ENCODE assay signal across 10 cellular contexts in the genomic region with DNA sequence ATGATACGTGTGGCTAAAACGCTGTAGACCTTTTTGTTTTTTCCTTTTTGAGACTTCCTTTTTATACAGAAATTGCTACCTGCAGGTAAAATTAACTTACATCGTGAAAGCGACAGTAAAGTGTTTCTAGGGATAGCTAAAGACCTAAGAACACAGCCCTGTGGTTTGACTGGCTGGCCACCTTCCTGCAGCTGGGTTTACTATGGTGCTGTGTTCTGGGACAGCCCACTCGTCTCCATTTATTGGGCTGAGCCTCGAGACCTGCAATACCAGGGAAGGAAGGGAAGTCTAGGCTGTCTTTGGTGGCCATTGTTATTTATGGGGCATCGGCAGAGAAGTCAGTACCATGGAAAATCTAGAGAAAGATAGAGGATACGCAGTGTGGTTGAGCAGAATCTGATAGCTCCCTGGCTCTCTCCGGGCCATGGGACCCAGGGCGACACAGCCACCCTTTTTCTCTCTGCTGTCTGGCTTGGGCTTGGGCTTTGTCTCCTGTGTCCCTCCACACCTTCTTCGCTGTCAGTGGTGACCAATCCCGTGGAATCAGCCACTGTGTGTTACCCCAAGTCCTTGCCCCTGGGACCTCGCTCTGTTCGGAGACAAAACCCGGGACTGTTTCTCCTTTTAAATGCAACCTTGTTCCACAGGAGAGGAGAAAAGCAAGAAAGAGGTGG. TPM values are rescaled to one million over a fixed set of nuclear protein-coding genes. Genes with fewer than 3 reads are reported as not detected.
DNase-seq lines count a peak whose midpoint lies in the region; ATAC-seq and TF ChIP-seq lines count a peak whose summit lies in the region.
"Had no signal": no experiment of that assay in that cellular context is flagged by ENCODE, and none has a peak within 500 bp of the region (broad histone marks: within the 10 kb centered on the region; RNA-seq: fewer than 3 reads in every experiment).

No MANE protein-coding gene starts in this region.

- peak overlapping the region; percentile 46 to 81 (median 60) for H3K4me3 Mint-ChIP-seq in CD4-positive, CD25-positive, alpha-beta regulatory T cell
- no peak overlapping the region for H3K4me3 Mint-ChIP-seq in T-cell
- no peak overlapping the region for H3K4me3 Mint-ChIP-seq in progenitor cell of endocrine pancreas (ENCODE audit: low read depth)

- peak overlapping the region; percentile 56 for H3K27ac ChIP-seq in CD4-positive, CD25-positive, alpha-beta regulatory T cell (ENCODE audit: insufficient read depth, low read length, poor library complexity, severe bottlenecking)
- peak overlapping the region in 10 of 12 donors; percentile 34 to 94 (median 88) for H3K27ac ChIP-seq in heart left ventricle

- peaks cover 21% of the 10 kb centered on the region for H3K36me3 Mint-ChIP-seq in CD4-positive, CD25-positive, alpha-beta regulatory T cell
- peaks cover 17% of the 10 kb centered on the region for H3K36me3 Mint-ChIP-seq in T-cell
- peaks cover 13% of the 10 kb centered on the region for H3K36me3 Mint-ChIP-seq in progenitor cell of endocrine pancreas (ENCODE audit: insufficient read depth)

- H3K9me3 Mint-ChIP-seq in CD4-positive, CD25-positive, alpha-beta regulatory T cell: no peaks in the 10 kb centered on the region
- no peaks in the 10 kb centered on the region for H3K9me3 Mint-ChIP-seq in T-cell
- H3K9me3 Mint-ChIP-seq in progenitor cell of endocrine pancreas (ENCODE audit: low read depth): peaks cover 3% of the 10 kb centered on the region

- peak overlapping the region; percentile 53 for H3K4me3 ChIP-seq in CD4-positive, CD25-positive, alpha-beta regulatory T cell (ENCODE audit: low read depth, low read length)
- H3K4me3 ChIP-seq in heart left ventricle: no peak overlapping the region

- CTCF ChIA-PET in T-cell (lab: Charles Lee) (no interaction called here), HEK293T (lab: Yijun Ruan, JAX) (no interaction called here)

- no peaks in the 10 kb centered on the region for H3K27me3 ChIP-seq in CD4-positive, CD25-positive, alpha-beta regulatory T cell (ENCODE audit: control insufficient read depth, insufficient read depth, low read length)
- H3K27me3 ChIP-seq in heart left ventricle: no peaks in the 10 kb centered on the region

- 70 to 76% (median 72%) methylated on average over 15 of the region's 15 CpGs for WGBS in heart left ventricle, 4 donors

- no peak for TF ChIP-seq POLR2A in heart left ventricle (IDR thresholded peaks at IDR 0.05)

- peaks cover 13 to 94% (median 73%) of the 10 kb centered on the region in 4 donors for H3K4me1 Mint-ChIP-seq in CD4-positive, CD25-positive, alpha-beta regulatory T cell
- H3K4me1 Mint-ChIP-seq in T-cell (peaks cover 70 to 94% (median 89%) of the 10 kb centered on the region in 3 donors), progenitor cell of endocrine pancreas (ENCODE audit: low read depth) (peaks cover 75% of the 10 kb centered on the region)

- intact Hi-C loops in heart left ventricle (cut with DNase I): no loop called here

- TF ChIP-seq CTCF in heart left ventricle (IDR thresholded peaks at IDR 0.05) (no peak), progenitor cell of endocrine pancreas (IDR thresholded peaks at IDR 0.05; ENCODE audit: unreplicated experiment) (no peak)

- H3K4me1 ChIP-seq in CD4-positive, CD25-positive, alpha-beta regulatory T cell (ENCODE audit: control insufficient read depth, insufficient read depth, low read length, poor library complexity, severe bottlenecking): peaks cover 96% of the 10 kb centered on the region
- H3K4me1 ChIP-seq in heart left ventricle: peaks cover 27 to 98% (median 90%) of the 10 kb centered on the region in 12 donors

- no peak for ATAC-seq in CD4-positive, CD25-positive, alpha-beta regulatory T cell (ENCODE audit: low read depth in 2 of 2)
- ATAC-seq in T-cell (replicated peaks in 1 of 4): no peak
- no peak for ATAC-seq in heart left ventricle
- no peak for ATAC-seq in GM21619 (IDR thresholded peaks at IDR 0.05; ENCODE audit: unreplicated experiment)

- no peaks in the 10 kb centered on the region for H3K27me3 Mint-ChIP-seq in CD4-positive, CD25-positive, alpha-beta regulatory T cell
- H3K27me3 Mint-ChIP-seq in T-cell: no peaks in the 10 kb centered on the region
- no peaks in the 10 kb centered on the region for H3K27me3 Mint-ChIP-seq in progenitor cell of endocrine pancreas

- no peaks in the 10 kb centered on the region for H3K36me3 ChIP-seq in CD4-positive, CD25-positive, alpha-beta regulatory T cell (ENCODE audit: control insufficient read depth, insufficient read depth, low read length)
- peaks cover 0 to 17% (median 7%) of the 10 kb centered on the region in 9 donors for H3K36me3 ChIP-seq in heart left ventricle

- POLR2A ChIA-PET in T-cell (lab: Charles Lee): interaction anchor here in 1 of 2 donors (0.6 kb wide), 1 partner anchor 23 kb away, joined by 3 read pairs; no protein-coding TSS in a partner anchor
- POLR2A ChIA-PET in HEK293T (lab: Yijun Ruan, JAX): no interaction called here

- no peaks in the 10 kb centered on the region for H3K9me3 ChIP-seq in CD4-positive, CD25-positive, alpha-beta regulatory T cell (ENCODE audit: control insufficient read depth in 2 of 2, low read length in 2 of 2)
- H3K9me3 ChIP-seq in heart left ventricle: no peaks in the 10 kb centered on the region

- H3K27ac Mint-ChIP-seq in CD4-positive, CD25-positive, alpha-beta regulatory T cell: peak overlapping the region in 2 of 3 donors; percentile 76 to 89
- H3K27ac Mint-ChIP-seq in T-cell: peak overlapping the region; percentile 63 to 87
- H3K27ac Mint-ChIP-seq in progenitor cell of endocrine pancreas: peak overlapping the region; percentile 90

- peak in 1 of 3 donors; percentile 20 for DNase-seq in CD4-positive, CD25-positive, alpha-beta regulatory T cell
- DNase-seq in T-cell (no peak), heart left ventricle (no peak), progenitor cell of endocrine pancreas (ENCODE audit: low spot score, unreplicated experiment) (no peak), EL (no peak), SIG-M5 (lab: John Stamatoyannopoulos, UW) (no peak), HEK293T (ENCODE audit: extremely low spot score) (no peak)
- DNase-seq: NCI-H226, SW 1271 had no signal

TF ChIP-seq in HEK293T, 16 proteins besides CTCF, POLR2A, EP300 and RAD21:
- TF ChIP-seq TARDBP (IDR thresholded peaks at IDR 0.05) (no peak), BHLHE40 (IDR thresholded peaks at IDR 0.05; ENCODE audit: borderline replicate concordance) (no peak), ELF4 (IDR thresholded peaks at IDR 0.05) (no peak), ARNT (IDR thresholded peaks at IDR 0.05) (no peak), FOXA1 (IDR thresholded peaks at IDR 0.05) (no peak), NFRKB (IDR thresholded peaks at IDR 0.05) (no peak), L3MBTL2 (conservative IDR thresholded peaks at IDR 0.05) (no peak), FOXM1 (IDR thresholded peaks at IDR 0.05; ENCODE audit: borderline replicate concordance) (no peak), LEF1 (IDR thresholded peaks at IDR 0.05; ENCODE audit: borderline replicate concordance) (no peak), CTBP1 (IDR thresholded peaks at IDR 0.05; ENCODE audit: borderline replicate concordance) (no peak), HDGF (IDR thresholded peaks at IDR 0.05; ENCODE audit: borderline replicate concordance) (no peak), FOXK2 (IDR thresholded peaks at IDR 0.05) (no peak), SP1 (IDR thresholded peaks at IDR 0.05) (no peak), ZNF384 (IDR thresholded peaks at IDR 0.05) (no peak)
- TF ChIP-seq, protein P1, sequence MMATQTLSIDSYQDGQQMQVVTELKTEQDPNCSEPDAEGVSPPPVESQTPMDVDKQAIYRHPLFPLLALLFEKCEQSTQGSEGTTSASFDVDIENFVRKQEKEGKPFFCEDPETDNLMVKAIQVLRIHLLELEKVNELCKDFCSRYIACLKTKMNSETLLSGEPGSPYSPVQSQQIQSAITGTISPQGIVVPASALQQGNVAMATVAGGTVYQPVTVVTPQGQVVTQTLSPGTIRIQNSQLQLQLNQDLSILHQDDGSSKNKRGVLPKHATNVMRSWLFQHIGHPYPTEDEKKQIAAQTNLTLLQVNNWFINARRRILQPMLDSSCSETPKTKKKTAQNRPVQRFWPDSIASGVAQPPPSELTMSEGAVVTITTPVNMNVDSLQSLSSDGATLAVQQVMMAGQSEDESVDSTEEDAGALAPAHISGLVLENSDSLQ (IDR thresholded peaks at IDR 0.05): no peak

RNA-seq across cellular contexts. Expression of gene ACTN4, which starts 30.9 kb away (rescaled TPM):
- total RNA-seq in CD4-positive, CD25-positive, alpha-beta regulatory T cell: 323 TPM
- 10 to 100 TPM; 11.2 to 22.2 (median 15.7) TPM for polyA plus RNA-seq in CD4-positive, CD25-positive, alpha-beta regulatory T cell
- total RNA-seq in T-cell (100 to 1,000 TPM in 4 of 5 donors, 10 to 100 TPM in 1; 100.0 to 201 (median 175) TPM), heart left ventricle (100 to 1,000 TPM; 124 to 307 (median 154) TPM), progenitor cell of endocrine pancreas (639 and 657 TPM in 2 replicates)
- 100 to 1,000 TPM; 100 to 107 TPM for polyA plus RNA-seq in heart left ventricle

RNA-seq across cellular contexts. Expression of gene EIF3K, which starts 59.4 kb away (rescaled TPM):
- total RNA-seq in CD4-positive, CD25-positive, alpha-beta regulatory T cell: 319 TPM
- polyA plus RNA-seq in CD4-positive, CD25-positive, alpha-beta regulatory T cell: 100 to 1,000 TPM; 429 to 508 (median 476) TPM
- total RNA-seq in T-cell (100 to 1,000 TPM; 317 to 352 (median 319) TPM), heart left ventricle (1,000 to 10,000 TPM in 1 of 9 donors, 100 to 1,000 TPM in 8; 447 to 1,239 (median 596) TPM), progenitor cell of endocrine pancreas (193 and 203 TPM in 2 replicates)
- polyA plus RNA-seq in heart left ventricle: 100 to 1,000 TPM; 761 to 801 TPM

Comparison
In these comparisons a context has a peak if more than half of its experiments do, and no peak if none do; other contexts are left out.
1. H3K4me3 Mint-ChIP-seq: peak in CD4-positive, CD25-positive, alpha-beta regulatory T cell (4 of 4); none in T-cell (0 of 3) and progenitor cell of endocrine pancreas (single experiment).
2. Peak in every context shown above with its lines, with median percentiles within 50 percentile points of each other: H3K27ac Mint-ChIP-seq.